ENCODE assay signal across 1 cellular context in the genomic region with DNA sequence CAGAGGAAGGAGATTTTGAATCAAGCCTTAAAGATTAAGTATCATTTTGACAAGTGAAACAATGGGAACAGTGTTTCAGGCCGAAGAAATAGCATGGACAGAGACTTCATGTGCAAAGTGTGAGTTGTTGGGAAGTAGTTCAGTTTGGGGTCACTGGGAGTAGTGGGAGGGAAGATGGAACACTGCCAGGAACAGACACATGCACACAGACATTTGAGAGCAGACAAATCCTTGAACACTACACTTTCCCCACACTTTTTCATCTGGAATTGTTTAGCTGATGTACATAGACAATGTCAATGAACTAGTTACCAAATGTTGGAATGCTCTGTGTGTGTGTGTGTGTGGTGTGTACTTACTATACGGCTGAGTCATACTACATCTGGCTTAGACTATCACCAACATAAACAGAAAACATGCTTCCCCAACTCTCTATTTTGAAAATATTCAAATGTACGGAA.
TF ChIP-seq lines count a peak whose summit lies in the region.

No MANE protein-coding gene starts in this region.

TF ChIP-seq in HepG2, 621 proteins besides CTCF, POLR2A, EP300 and RAD21 (continued from another document and continues in another):
- TF ChIP-seq, protein P1, sequence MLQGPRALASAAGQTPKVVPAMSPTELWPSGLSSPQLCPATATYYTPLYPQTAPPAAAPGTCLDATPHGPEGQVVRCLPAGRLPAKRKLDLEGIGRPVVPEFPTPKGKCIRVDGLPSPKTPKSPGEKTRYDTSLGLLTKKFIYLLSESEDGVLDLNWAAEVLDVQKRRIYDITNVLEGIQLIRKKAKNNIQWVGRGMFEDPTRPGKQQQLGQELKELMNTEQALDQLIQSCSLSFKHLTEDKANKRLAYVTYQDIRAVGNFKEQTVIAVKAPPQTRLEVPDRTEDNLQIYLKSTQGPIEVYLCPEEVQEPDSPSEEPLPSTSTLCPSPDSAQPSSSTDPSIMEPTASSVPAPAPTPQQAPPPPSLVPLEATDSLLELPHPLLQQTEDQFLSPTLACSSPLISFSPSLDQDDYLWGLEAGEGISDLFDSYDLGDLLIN (CRISPR knock-in tag; IDR thresholded peaks at IDR 0.05; ENCODE audit: borderline replicate concordance) = no peak
- TF ChIP-seq ZNF607 (CRISPR knock-in tag; IDR thresholded peaks at IDR 0.05; ENCODE audit: borderline replicate concordance) = no peak; the same call in 1 of the 2 replicates
- TF ChIP-seq, protein P2, sequence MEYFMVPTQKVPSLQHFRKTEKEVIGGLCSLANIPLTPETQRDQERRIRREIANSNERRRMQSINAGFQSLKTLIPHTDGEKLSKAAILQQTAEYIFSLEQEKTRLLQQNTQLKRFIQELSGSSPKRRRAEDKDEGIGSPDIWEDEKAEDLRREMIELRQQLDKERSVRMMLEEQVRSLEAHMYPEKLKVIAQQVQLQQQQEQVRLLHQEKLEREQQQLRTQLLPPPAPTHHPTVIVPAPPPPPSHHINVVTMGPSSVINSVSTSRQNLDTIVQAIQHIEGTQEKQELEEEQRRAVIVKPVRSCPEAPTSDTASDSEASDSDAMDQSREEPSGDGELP (IDR thresholded peaks at IDR 0.05; ENCODE audit: borderline replicate concordance, low read depth) = 0 out of 2 replicates have a peak, but pooled peaks have one; percentile 36
- peak; percentile 50; the same call in 1 of the 2 replicates for TF ChIP-seq IRF2 (CRISPR knock-in tag; IDR thresholded peaks at IDR 0.05)
- peak; percentile 70 for TF ChIP-seq FOXA1 (IDR thresholded peaks at IDR 0.05)
- 0 out of 2 replicates have a peak, but pooled peaks have one; percentile 61 for TF ChIP-seq FOXA1 (CRISPR knock-in tag; IDR thresholded peaks at IDR 0.05)
- 0 out of 2 replicates have a peak, but pooled peaks have one; percentile 25 for TF ChIP-seq ZSCAN9 (CRISPR knock-in tag; IDR thresholded peaks at IDR 0.05; ENCODE audit: borderline replicate concordance)
- TF ChIP-seq, protein P3, sequence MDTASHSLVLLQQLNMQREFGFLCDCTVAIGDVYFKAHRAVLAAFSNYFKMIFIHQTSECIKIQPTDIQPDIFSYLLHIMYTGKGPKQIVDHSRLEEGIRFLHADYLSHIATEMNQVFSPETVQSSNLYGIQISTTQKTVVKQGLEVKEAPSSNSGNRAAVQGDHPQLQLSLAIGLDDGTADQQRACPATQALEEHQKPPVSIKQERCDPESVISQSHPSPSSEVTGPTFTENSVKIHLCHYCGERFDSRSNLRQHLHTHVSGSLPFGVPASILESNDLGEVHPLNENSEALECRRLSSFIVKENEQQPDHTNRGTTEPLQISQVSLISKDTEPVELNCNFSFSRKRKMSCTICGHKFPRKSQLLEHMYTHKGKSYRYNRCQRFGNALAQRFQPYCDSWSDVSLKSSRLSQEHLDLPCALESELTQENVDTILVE (CRISPR knock-in tag; IDR thresholded peaks at IDR 0.05) = no peak
- TF ChIP-seq SP5 (CRISPR knock-in tag; IDR thresholded peaks at IDR 0.05; ENCODE audit: borderline replicate concordance, low read depth) = peak; percentile 77
- peak; percentile 36; the same call in 1 of the 2 replicates for TF ChIP-seq FOXK1 (CRISPR knock-in tag; IDR thresholded peaks at IDR 0.05; ENCODE audit: borderline replicate concordance, low read depth)
- TF ChIP-seq, protein P4, sequence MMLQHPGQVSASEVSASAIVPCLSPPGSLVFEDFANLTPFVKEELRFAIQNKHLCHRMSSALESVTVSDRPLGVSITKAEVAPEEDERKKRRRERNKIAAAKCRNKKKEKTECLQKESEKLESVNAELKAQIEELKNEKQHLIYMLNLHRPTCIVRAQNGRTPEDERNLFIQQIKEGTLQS (CRISPR knock-in tag; IDR thresholded peaks at IDR 0.05) = no peak
- TF ChIP-seq, protein P5, sequence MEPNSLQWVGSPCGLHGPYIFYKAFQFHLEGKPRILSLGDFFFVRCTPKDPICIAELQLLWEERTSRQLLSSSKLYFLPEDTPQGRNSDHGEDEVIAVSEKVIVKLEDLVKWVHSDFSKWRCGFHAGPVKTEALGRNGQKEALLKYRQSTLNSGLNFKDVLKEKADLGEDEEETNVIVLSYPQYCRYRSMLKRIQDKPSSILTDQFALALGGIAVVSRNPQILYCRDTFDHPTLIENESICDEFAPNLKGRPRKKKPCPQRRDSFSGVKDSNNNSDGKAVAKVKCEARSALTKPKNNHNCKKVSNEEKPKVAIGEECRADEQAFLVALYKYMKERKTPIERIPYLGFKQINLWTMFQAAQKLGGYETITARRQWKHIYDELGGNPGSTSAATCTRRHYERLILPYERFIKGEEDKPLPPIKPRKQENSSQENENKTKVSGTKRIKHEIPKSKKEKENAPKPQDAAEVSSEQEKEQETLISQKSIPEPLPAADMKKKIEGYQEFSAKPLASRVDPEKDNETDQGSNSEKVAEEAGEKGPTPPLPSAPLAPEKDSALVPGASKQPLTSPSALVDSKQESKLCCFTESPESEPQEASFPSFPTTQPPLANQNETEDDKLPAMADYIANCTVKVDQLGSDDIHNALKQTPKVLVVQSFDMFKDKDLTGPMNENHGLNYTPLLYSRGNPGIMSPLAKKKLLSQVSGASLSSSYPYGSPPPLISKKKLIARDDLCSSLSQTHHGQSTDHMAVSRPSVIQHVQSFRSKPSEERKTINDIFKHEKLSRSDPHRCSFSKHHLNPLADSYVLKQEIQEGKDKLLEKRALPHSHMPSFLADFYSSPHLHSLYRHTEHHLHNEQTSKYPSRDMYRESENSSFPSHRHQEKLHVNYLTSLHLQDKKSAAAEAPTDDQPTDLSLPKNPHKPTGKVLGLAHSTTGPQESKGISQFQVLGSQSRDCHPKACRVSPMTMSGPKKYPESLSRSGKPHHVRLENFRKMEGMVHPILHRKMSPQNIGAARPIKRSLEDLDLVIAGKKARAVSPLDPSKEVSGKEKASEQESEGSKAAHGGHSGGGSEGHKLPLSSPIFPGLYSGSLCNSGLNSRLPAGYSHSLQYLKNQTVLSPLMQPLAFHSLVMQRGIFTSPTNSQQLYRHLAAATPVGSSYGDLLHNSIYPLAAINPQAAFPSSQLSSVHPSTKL (CRISPR knock-in tag; IDR thresholded peaks at IDR 0.05) = peak; percentile 84
- peak; percentile 95 for TF ChIP-seq RARA (CRISPR knock-in tag; IDR thresholded peaks at IDR 0.05)
- TF ChIP-seq HOXA7 (CRISPR knock-in tag; IDR thresholded peaks at IDR 0.05) = no peak
- TF ChIP-seq, protein P6, sequence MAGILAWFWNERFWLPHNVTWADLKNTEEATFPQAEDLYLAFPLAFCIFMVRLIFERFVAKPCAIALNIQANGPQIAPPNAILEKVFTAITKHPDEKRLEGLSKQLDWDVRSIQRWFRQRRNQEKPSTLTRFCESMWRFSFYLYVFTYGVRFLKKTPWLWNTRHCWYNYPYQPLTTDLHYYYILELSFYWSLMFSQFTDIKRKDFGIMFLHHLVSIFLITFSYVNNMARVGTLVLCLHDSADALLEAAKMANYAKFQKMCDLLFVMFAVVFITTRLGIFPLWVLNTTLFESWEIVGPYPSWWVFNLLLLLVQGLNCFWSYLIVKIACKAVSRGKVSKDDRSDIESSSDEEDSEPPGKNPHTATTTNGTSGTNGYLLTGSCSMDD (CRISPR knock-in tag; IDR thresholded peaks at IDR 0.05) = no peak
- TF ChIP-seq, protein P7, sequence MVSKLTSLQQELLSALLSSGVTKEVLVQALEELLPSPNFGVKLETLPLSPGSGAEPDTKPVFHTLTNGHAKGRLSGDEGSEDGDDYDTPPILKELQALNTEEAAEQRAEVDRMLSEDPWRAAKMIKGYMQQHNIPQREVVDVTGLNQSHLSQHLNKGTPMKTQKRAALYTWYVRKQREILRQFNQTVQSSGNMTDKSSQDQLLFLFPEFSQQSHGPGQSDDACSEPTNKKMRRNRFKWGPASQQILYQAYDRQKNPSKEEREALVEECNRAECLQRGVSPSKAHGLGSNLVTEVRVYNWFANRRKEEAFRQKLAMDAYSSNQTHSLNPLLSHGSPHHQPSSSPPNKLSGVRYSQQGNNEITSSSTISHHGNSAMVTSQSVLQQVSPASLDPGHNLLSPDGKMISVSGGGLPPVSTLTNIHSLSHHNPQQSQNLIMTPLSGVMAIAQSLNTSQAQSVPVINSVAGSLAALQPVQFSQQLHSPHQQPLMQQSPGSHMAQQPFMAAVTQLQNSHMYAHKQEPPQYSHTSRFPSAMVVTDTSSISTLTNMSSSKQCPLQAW (CRISPR knock-in tag; IDR thresholded peaks at IDR 0.05) = no peak
- no peak for TF ChIP-seq HNRNPL (IDR thresholded peaks at IDR 0.05; ENCODE audit: low read depth, low read length)
- TF ChIP-seq NR2C2 (CRISPR knock-in tag; IDR thresholded peaks at IDR 0.05; ENCODE audit: borderline replicate concordance) = no peak
- TF ChIP-seq ZNF878 (CRISPR knock-in tag; IDR thresholded peaks at IDR 0.05) = 0 out of 2 replicates have a peak, but pooled peaks have one; percentile 33
- TF ChIP-seq KMT2B (CRISPR knock-in tag; IDR thresholded peaks at IDR 0.05) = no peak
- TF ChIP-seq, protein P8, sequence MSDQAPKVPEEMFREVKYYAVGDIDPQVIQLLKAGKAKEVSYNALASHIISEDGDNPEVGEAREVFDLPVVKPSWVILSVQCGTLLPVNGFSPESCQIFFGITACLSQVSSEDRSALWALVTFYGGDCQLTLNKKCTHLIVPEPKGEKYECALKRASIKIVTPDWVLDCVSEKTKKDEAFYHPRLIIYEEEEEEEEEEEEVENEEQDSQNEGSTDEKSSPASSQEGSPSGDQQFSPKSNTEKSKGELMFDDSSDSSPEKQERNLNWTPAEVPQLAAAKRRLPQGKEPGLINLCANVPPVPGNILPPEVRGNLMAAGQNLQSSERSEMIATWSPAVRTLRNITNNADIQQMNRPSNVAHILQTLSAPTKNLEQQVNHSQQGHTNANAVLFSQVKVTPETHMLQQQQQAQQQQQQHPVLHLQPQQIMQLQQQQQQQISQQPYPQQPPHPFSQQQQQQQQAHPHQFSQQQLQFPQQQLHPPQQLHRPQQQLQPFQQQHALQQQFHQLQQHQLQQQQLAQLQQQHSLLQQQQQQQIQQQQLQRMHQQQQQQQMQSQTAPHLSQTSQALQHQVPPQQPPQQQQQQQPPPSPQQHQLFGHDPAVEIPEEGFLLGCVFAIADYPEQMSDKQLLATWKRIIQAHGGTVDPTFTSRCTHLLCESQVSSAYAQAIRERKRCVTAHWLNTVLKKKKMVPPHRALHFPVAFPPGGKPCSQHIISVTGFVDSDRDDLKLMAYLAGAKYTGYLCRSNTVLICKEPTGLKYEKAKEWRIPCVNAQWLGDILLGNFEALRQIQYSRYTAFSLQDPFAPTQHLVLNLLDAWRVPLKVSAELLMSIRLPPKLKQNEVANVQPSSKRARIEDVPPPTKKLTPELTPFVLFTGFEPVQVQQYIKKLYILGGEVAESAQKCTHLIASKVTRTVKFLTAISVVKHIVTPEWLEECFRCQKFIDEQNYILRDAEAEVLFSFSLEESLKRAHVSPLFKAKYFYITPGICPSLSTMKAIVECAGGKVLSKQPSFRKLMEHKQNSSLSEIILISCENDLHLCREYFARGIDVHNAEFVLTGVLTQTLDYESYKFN (CRISPR knock-in tag; conservative IDR thresholded peaks at IDR 0.05) = peak; percentile 73
- TF ChIP-seq KAT8 (CRISPR knock-in tag; IDR thresholded peaks at IDR 0.05) = peak; percentile 20; the same call in 1 of the 2 replicates
- TF ChIP-seq ZNF761 (CRISPR knock-in tag; conservative IDR thresholded peaks at IDR 0.05) = no peak
- no peak for TF ChIP-seq SOX13 (IDR thresholded peaks at IDR 0.05)
- peak in 1 of 2 experiments; percentile 77; a peak in 1 of 4 replicates for TF ChIP-seq SOX13 (CRISPR knock-in tag; conservative IDR thresholded peaks at IDR 0.05 in 1 of 2, IDR thresholded peaks at IDR 0.05 in 1 of 2)
- peak; percentile 80 for TF ChIP-seq MED1 (CRISPR knock-in tag; IDR thresholded peaks at IDR 0.05)
- no peak for TF ChIP-seq ZNF660 (CRISPR knock-in tag; IDR thresholded peaks at IDR 0.05; ENCODE audit: borderline replicate concordance, low read depth)
- 0 out of 2 replicates have a peak, but pooled peaks have one; percentile 12 for TF ChIP-seq HDAC2 (CRISPR knock-in tag; IDR thresholded peaks at IDR 0.05)
- TF ChIP-seq ZNF530 (CRISPR knock-in tag; IDR thresholded peaks at IDR 0.05; ENCODE audit: low read depth) = no peak
- TF ChIP-seq RCOR2 (CRISPR knock-in tag; IDR thresholded peaks at IDR 0.05) = 0 out of 2 replicates have a peak, but pooled peaks have one; percentile 25
- no peak for TF ChIP-seq ASH2L (IDR thresholded peaks at IDR 0.05; ENCODE audit: insufficient read length, low read depth, low read length)
- TF ChIP-seq NCOR1 (IDR thresholded peaks at IDR 0.05; ENCODE audit: borderline replicate concordance, low read length) = peak; percentile 39; the same call in 1 of the 2 replicates
- no peak for TF ChIP-seq ZNF614 (CRISPR knock-in tag; IDR thresholded peaks at IDR 0.05; ENCODE audit: borderline replicate concordance)
- TF ChIP-seq HMG20A (CRISPR knock-in tag; IDR thresholded peaks at IDR 0.05; ENCODE audit: borderline replicate concordance) = peak; percentile 58; the same call in 1 of the 2 replicates
- TF ChIP-seq BCL6 (CRISPR knock-in tag; IDR thresholded peaks at IDR 0.05) = peak; percentile 55
- no peak for TF ChIP-seq XBP1 (CRISPR knock-in tag; IDR thresholded peaks at IDR 0.05)
- 0 out of 2 replicates have a peak, but pooled peaks have one; percentile 15 for TF ChIP-seq THAP11 (CRISPR knock-in tag; IDR thresholded peaks at IDR 0.05)
- TF ChIP-seq, protein P9, sequence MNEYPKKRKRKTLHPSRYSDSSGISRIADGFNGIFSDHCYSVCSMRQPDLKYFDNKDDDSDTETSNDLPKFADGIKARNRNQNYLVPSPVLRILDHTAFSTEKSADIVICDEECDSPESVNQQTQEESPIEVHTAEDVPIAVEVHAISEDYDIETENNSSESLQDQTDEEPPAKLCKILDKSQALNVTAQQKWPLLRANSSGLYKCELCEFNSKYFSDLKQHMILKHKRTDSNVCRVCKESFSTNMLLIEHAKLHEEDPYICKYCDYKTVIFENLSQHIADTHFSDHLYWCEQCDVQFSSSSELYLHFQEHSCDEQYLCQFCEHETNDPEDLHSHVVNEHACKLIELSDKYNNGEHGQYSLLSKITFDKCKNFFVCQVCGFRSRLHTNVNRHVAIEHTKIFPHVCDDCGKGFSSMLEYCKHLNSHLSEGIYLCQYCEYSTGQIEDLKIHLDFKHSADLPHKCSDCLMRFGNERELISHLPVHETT (CRISPR knock-in tag; conservative IDR thresholded peaks at IDR 0.05) = no peak
- TF ChIP-seq ZNF724P (CRISPR knock-in tag; IDR thresholded peaks at IDR 0.05; ENCODE audit: borderline replicate concordance) = no peak
- TF ChIP-seq, protein P10, sequence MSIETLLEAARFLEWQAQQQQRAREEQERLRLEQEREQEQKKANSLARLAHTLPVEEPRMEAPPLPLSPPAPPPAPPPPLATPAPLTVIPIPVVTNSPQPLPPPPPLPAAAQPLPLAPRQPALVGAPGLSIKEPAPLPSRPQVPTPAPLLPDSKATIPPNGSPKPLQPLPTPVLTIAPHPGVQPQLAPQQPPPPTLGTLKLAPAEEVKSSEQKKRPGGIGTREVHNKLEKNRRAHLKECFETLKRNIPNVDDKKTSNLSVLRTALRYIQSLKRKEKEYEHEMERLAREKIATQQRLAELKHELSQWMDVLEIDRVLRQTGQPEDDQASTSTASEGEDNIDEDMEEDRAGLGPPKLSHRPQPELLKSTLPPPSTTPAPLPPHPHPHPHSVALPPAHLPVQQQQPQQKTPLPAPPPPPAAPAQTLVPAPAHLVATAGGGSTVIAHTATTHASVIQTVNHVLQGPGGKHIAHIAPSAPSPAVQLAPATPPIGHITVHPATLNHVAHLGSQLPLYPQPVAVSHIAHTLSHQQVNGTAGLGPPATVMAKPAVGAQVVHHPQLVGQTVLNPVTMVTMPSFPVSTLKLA (IDR thresholded peaks at IDR 0.05) = no peak
- no peak for TF ChIP-seq KLF16 (CRISPR knock-in tag; IDR thresholded peaks at IDR 0.05)
